9 cellular contexts compared by ENCODE assay signal in the genomic region with DNA sequence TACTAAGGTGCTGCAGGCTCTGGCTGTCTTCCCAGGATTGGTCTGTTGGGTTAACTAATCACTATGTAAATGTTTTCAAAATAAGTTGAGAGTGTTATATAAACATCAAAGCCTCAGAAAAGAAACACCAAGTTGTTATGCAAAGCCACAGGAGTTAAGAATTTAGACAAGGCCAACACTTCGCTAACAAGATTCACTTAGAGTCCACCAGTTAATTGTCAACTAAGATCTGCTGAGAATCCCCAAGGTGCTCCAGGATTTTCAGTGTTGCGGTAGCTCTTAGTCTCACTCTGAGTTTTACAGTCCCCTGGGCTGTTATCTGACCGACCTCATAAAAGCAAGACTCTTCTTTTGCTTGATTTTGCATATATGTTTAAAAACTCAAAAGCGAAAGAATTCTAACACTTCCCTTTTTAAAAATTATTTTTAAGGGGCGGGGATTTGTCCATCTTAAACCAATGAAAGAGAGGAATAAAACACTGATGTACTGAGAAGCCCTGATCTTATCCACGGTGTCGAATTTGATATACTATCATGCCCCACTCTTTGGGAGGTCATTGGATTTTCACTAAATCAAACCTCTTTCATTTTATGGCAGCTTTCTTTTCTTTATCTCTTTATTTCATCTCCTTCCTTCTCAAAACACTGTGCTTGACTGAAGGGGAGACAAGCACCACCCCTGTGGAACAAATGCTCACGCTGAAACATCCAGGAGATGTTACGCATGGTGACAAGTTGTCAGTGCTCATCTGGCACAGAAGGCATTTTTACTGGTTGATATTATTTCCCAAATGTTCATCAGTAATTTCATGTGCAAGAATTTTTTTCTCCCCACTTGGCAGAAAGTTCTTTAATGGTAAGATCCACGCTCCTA. TPM values are rescaled to one million over a fixed set of nuclear protein-coding genes. Genes with fewer than 3 reads are reported as not detected.
DNase-seq lines count a peak whose midpoint lies in the region; ATAC-seq lines count a peak whose summit lies in the region.
"Had no signal": no experiment of that assay in that cellular context is flagged by ENCODE, and none has a peak within 500 bp of the region (broad histone marks: within the 10 kb centered on the region; RNA-seq: fewer than 3 reads in every experiment).

No MANE protein-coding gene starts in this region.

- DNase-seq in NCI-H2196 (lab: John Stamatoyannopoulos, UW; ENCODE audit: unreplicated experiment): peak; percentile 11
- DNase-seq in NCI-H2196 treated with DMSO at 0.1 percent for 48 hours (lab: John Stamatoyannopoulos, UW; ENCODE audit: unreplicated experiment): no peak
- DNase-seq in T-cell: peak in 2 of 34 experiments; percentile 5 to 11
- peak; percentile 71 for DNase-seq in naive B cell
- no peak for DNase-seq in NCI-H146 (lab: John Stamatoyannopoulos, UW)
- no peak for DNase-seq in iPS-NIHi7 (ENCODE audit: extremely low spot score)
- no peak for DNase-seq in left colon

- peak overlapping the region; percentile 68 to 85 (median 70) for H3K4me3 Mint-ChIP-seq in T-cell
- H3K4me3 Mint-ChIP-seq in naive B cell: peak overlapping the region; percentile 75 to 91 (median 85)

- H3K27me3 Mint-ChIP-seq in T-cell (no peaks in the 10 kb centered on the region), naive B cell (no peaks in the 10 kb centered on the region)

- H3K27ac Mint-ChIP-seq in T-cell: peak overlapping the region; percentile 96 to 97
- peak overlapping the region; percentile 90 to 98 (median 96) for H3K27ac Mint-ChIP-seq in naive B cell

- CTCF ChIA-PET in T-cell (lab: Charles Lee): interaction anchor here (0.5 to 5.4 kb wide), 12 partner anchors 14 to 1180 kb away, joined by 3 to 38 read pairs (median 4); no protein-coding TSS in a partner anchor

- H3K9me3 Mint-ChIP-seq in T-cell: no peaks in the 10 kb centered on the region
- no peaks in the 10 kb centered on the region for H3K9me3 Mint-ChIP-seq in naive B cell

- H3K36me3 Mint-ChIP-seq in T-cell (peaks cover 24% of the 10 kb centered on the region), naive B cell (peaks cover 4 to 6% of the 10 kb centered on the region in 2 donors)

- ATAC-seq in HG02642 (IDR thresholded peaks at IDR 0.05; ENCODE audit: poor library complexity, unreplicated experiment) (peak; percentile 72), T-cell (replicated peaks in 1 of 4) (peak in 1 of 4 experiments; percentile 33), naive B cell (ENCODE audit: low read depth in 2 of 2) (peak; percentile 73 to 75), left colon (no peak)

- H3K4me1 Mint-ChIP-seq in T-cell: peaks cover 88 to 95% (median 95%) of the 10 kb centered on the region in 3 donors
- peaks cover 86 to 91% (median 87%) of the 10 kb centered on the region in 3 donors for H3K4me1 Mint-ChIP-seq in naive B cell

- intact Hi-C loops in left colon (cut with DNase I, micrococcal nuclease): no loop called here

- POLR2A ChIA-PET in T-cell (lab: Charles Lee): interaction anchor here (0.6 to 1.2 kb wide), 2 partner anchors 33 to 36 kb away, joined by 3 to 4 read pairs; no protein-coding TSS in a partner anchor

RNA-seq across cellular contexts. Expression of a gene that starts 7.0 kb away (rescaled TPM):
- total RNA-seq in T-cell: 100 to 1,000 TPM in 3 of 5 donors, 10 to 100 TPM in 2; 92.8 to 141 (median 106) TPM
- polyA plus RNA-seq in naive B cell (ENCODE audit: low read depth in 6 of 6): 100 to 1,000 TPM in 1 of 6 donors, 10 to 100 TPM in 5; 20.2 to 100 (median 51.1) TPM
- total RNA-seq in left colon: 10 to 100 TPM; 21.0 to 24.7 TPM

RNA-seq across cellular contexts. Expression of a gene that starts 47.9 kb away (rescaled TPM):
- total RNA-seq in T-cell (not detected), left colon (10 to 100 TPM in 1 of 2 donors, 1 to 10 TPM in 1; 3.9 to 12.7 TPM)
- polyA plus RNA-seq in naive B cell (ENCODE audit: low read depth in 6 of 6): not detected
- total RNA-seq: myocyte had no signal

Comparison
In these comparisons a context has a peak if more than half of its experiments do, and no peak if none do; other contexts are left out.
1. DNase-seq: peak in NCI-H2196 (single experiment) and naive B cell (single experiment); none in NCI-H2196 treated with DMSO at 0.1 percent for 48 hours (single experiment), NCI-H146 (single experiment), iPS-NIHi7 (single experiment) and left colon (0 of 2).